ENCODE assay signal across 28 cellular contexts in the genomic region with DNA sequence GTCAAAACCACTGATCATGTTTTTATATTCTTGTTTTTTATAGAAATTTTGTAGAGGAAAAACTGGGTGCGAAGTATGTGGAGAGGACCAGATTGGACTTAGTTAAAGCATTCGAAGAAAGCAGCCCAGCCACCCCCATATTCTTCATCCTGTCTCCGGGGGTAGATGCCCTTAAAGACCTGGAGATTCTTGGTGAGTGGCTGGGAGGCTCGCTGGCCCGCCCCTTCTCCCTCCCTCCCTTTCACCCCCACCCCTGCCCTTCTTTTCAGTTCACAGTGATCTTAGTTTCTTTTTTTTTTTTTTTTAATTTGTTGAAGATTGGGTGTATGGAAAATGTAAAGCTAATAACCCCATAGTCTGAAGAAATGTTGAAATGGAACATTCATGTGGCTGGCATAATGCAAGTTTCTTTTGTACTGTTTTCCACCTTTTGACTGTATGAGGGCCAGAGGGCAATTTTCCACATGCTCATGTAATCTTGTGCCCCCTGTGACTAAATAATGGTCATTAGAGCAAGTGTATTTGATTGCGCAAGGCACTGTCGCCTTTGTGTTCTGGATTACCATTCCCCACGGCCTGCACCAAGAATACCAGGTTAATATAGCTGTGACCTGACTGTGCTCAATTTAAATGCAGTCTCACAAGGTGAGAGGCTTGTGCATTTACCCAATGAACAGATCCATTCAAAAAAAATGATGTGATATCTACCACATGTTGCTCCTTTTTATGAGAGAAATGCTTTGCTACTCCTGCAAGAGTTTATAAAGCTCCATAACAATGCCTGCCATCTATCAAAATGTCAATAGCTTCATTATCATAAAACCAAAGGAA.
DNase-seq lines count a peak whose midpoint lies in the region; ATAC-seq, FAIRE-seq and TF ChIP-seq lines count a peak whose summit lies in the region.
"Had no signal": no experiment of that assay in that cellular context is flagged by ENCODE, and none has a peak within 500 bp of the region (broad histone marks: within the 10 kb centered on the region; RNA-seq: fewer than 3 reads in every experiment).

No MANE protein-coding gene starts in this region.

- H3K9me3 ChIP-seq in HepG2 (ENCODE audit: low read length) (no peaks in the 10 kb centered on the region), right lobe of liver (no peaks in the 10 kb centered on the region), endodermal cell (ENCODE audit: control insufficient read depth, low read length) (no peaks in the 10 kb centered on the region), right cardiac atrium (ENCODE audit: control insufficient read depth, low read length) (no peaks in the 10 kb centered on the region)
- H3K9me3 ChIP-seq: A549, esophagus squamous epithelium, neutrophil, thoracic aorta had no signal

- no peak overlapping the region for H3K4me3 Mint-ChIP-seq in endodermal cell
- H3K4me3 Mint-ChIP-seq: activated T-cell treated with anti-CD3 and anti-CD28 coated beads, Interleukin-2, amount 50 U/mL, for 4 hours; CD4-positive, alpha-beta memory T cell; IgD-negative memory B cell; immature natural killer cell; stimulated activated naive CD8-positive, alpha-beta T cell treated with anti-CD3 and anti-CD28 coated beads, Interleukin-15, Interleukin-2, amounts not matched to agents 100 ng/mL and 50 ng/mL, for 24 hours had no signal

- TF ChIP-seq RAD21 in HepG2 (CRISPR knock-in tag; IDR thresholded peaks at IDR 0.05), result no peak

- H3K36me3 Mint-ChIP-seq in endodermal cell (ENCODE audit: low read depth), result no peaks in the 10 kb centered on the region
- H3K36me3 Mint-ChIP-seq: CD4-positive, alpha-beta memory T cell; IgD-negative memory B cell; immature natural killer cell had no signal

- H3K4me3 ChIP-seq in HepG2 (replicated peaks in 1 of 3; ENCODE audit: insufficient read depth in 1 of 3, low read depth in 2 of 3, low read length in 3 of 3) (no peak overlapping the region), right lobe of liver (no peak overlapping the region), endodermal cell (ENCODE audit: low read length) (no peak overlapping the region), right cardiac atrium (ENCODE audit: low read length) (no peak overlapping the region)
- H3K4me3 ChIP-seq: A549, esophagus squamous epithelium, thoracic aorta had no signal

- FAIRE-seq in HepG2 (lab: Jason Lieb, UNC), result no peak
- FAIRE-seq: A549, bronchial epithelial cell, colon, GM12892 had no signal

- no peaks in the 10 kb centered on the region for H3K9me3 Mint-ChIP-seq in endodermal cell
- H3K9me3 Mint-ChIP-seq: activated T-cell treated with anti-CD3 and anti-CD28 coated beads, Interleukin-2, amount 50 U/mL, for 4 hours; CD4-positive, alpha-beta memory T cell; IgD-negative memory B cell; immature natural killer cell; stimulated activated naive CD8-positive, alpha-beta T cell treated with anti-CD3 and anti-CD28 coated beads, Interleukin-15, Interleukin-2, amounts not matched to agents 100 ng/mL and 50 ng/mL, for 24 hours had no signal

- H3K27me3 ChIP-seq in HepG2 (ENCODE audit: control insufficient read depth in 1 of 2, insufficient read depth in 2 of 2, low read length in 2 of 2), result no peaks in the 10 kb centered on the region
- H3K27me3 ChIP-seq in right lobe of liver, result no peaks in the 10 kb centered on the region
- no peaks in the 10 kb centered on the region for H3K27me3 ChIP-seq in endodermal cell (ENCODE audit: control insufficient read depth, insufficient read depth, low read length, poor library complexity, severe bottlenecking)
- no peaks in the 10 kb centered on the region for H3K27me3 ChIP-seq in right cardiac atrium (ENCODE audit: control insufficient read depth, insufficient read depth)
- H3K27me3 ChIP-seq: esophagus squamous epithelium, neutrophil had no signal

- H3K27ac ChIP-seq in HepG2 (ENCODE audit: extremely low read length, insufficient read depth, low read length) (no peak overlapping the region), right lobe of liver (no peak overlapping the region), endodermal cell (ENCODE audit: low read depth, low read length) (peak overlapping the region; percentile 91), right cardiac atrium (ENCODE audit: low read length) (no peak overlapping the region)
- H3K27ac ChIP-seq: A549, esophagus squamous epithelium, neutrophil, thoracic aorta, VCaP had no signal

- H3K4me1 ChIP-seq in HepG2 (ENCODE audit: insufficient read depth, low read length) (no peaks in the 10 kb centered on the region), right lobe of liver (no peaks in the 10 kb centered on the region), endodermal cell (ENCODE audit: control insufficient read depth, insufficient read depth, low read length) (no peaks in the 10 kb centered on the region), right cardiac atrium (ENCODE audit: control insufficient read depth, insufficient read depth, low read length) (no peaks in the 10 kb centered on the region)
- H3K4me1 ChIP-seq: esophagus squamous epithelium had no signal

- H3K27ac Mint-ChIP-seq in endodermal cell, result no peak overlapping the region
- H3K27ac Mint-ChIP-seq: CD4-positive, alpha-beta memory T cell; immature natural killer cell; stimulated activated naive CD8-positive, alpha-beta T cell treated with anti-CD3 and anti-CD28 coated beads, Interleukin-15, Interleukin-2, amounts not matched to agents 100 ng/mL and 50 ng/mL, for 24 hours had no signal

- H3K36me3 ChIP-seq in HepG2 (replicated peaks in 1 of 2; ENCODE audit: control insufficient read depth in 1 of 2, insufficient read depth in 2 of 2, low read length in 2 of 2) (no peaks in the 10 kb centered on the region), right lobe of liver (no peaks in the 10 kb centered on the region), endodermal cell (ENCODE audit: control insufficient read depth, insufficient read depth, low read length) (no peaks in the 10 kb centered on the region)
- H3K36me3 ChIP-seq: esophagus squamous epithelium, neutrophil, thoracic aorta had no signal

- TF ChIP-seq EP300 in HepG2 (IDR thresholded peaks at IDR 0.05; ENCODE audit: low read depth in 2 of 2, low read length in 2 of 2), result no peak
- TF ChIP-seq EP300 in HepG2 (CRISPR knock-in tag; IDR thresholded peaks at IDR 0.05; ENCODE audit: borderline replicate concordance), result no peak

- TF ChIP-seq CTCF in HepG2 (CRISPR knock-in tag; IDR thresholded peaks at IDR 0.05) (no peak), right lobe of liver (IDR thresholded peaks at IDR 0.05) (no peak), endodermal cell (conservative IDR thresholded peaks at IDR 0.05) (no peak)

- H4K20me1 ChIP-seq in HepG2 (ENCODE audit: insufficient read depth, low read length), result no peaks in the 10 kb centered on the region

- no peak overlapping the region for H3K9ac ChIP-seq in HepG2 (ENCODE audit: insufficient read depth, low read depth, low read length)
- H3K9ac ChIP-seq in endodermal cell (ENCODE audit: extremely low read depth, low read length, poor library complexity, severe bottlenecking), result no peak overlapping the region

- POLR2A ChIA-PET in HepG2 (lab: Yijun Ruan, JAX), result no interaction called here

- in situ Hi-C loops in HepG2 (cut with HindIII; ENCODE audit: extremely low pct_ligation_motif_present, low pct_unique_long_range_greater_than_20kb), result no loop called here

- H2AFZ ChIP-seq in HepG2 (ENCODE audit: low read length), result no peak overlapping the region

- no peak for TF ChIP-seq POLR2A in HepG2 (IDR thresholded peaks at IDR 0.05; ENCODE audit: insufficient read depth in 1 of 2, low read depth in 2 of 2, low read length in 2 of 2)
- TF ChIP-seq POLR2A in right lobe of liver (IDR thresholded peaks at IDR 0.05), result no peak

- no peak for ATAC-seq in HepG2
- ATAC-seq in right lobe of liver, result no peak
- no peak for ATAC-seq in HG03025 (IDR thresholded peaks at IDR 0.05; ENCODE audit: low FRiP score, unreplicated experiment)
- ATAC-seq in right cardiac atrium, result no peak
- ATAC-seq: A549; activated T-cell treated with anti-CD3 and anti-CD28 coated beads, Interleukin-2, amount 50 U/mL, for 4 hours had no signal

- H3K79me2 ChIP-seq in HepG2 (ENCODE audit: insufficient read depth, low read length), result no peaks in the 10 kb centered on the region

- H3K4me1 Mint-ChIP-seq in endodermal cell, result peaks cover 16% of the 10 kb centered on the region
- H3K4me1 Mint-ChIP-seq: CD4-positive, alpha-beta memory T cell; immature natural killer cell had no signal

- CTCF ChIA-PET in HepG2 (lab: Yijun Ruan, JAX; ENCODE audit: low intra/inter-chr PET ratio, low total read pairs), result no interaction called here

- intact Hi-C loops in HepG2 (cut with micrococcal nuclease; ENCODE audit: unreplicated experiment), result no loop called here
- intact Hi-C loops in right lobe of liver (cut with DNase I), result no loop called here
- intact Hi-C loops in right cardiac atrium (cut with DNase I), result no loop called here

- DNase-seq in HepG2 (ENCODE audit: low spot score) (no peak), right lobe of liver (no peak), NCI-H2227 treated with DMSO at 0.1 percent for 48 hours (lab: John Stamatoyannopoulos, UW) (peak; percentile 44), endodermal cell (no peak), germinal center (ENCODE audit: low spot score) (no peak), right cardiac atrium (no peak)
- DNase-seq in activated effector memory CD4-positive, alpha-beta T cell treated with anti-CD3 and anti-CD28 coated beads, Interleukin-2, amount 50 U/mL, for 16 hours, result no peak
- DNase-seq: activated CD4-positive, alpha-beta T cell treated with anti-CD3 and anti-CD28 coated beads for 48 hours; activated naive CD4-positive, alpha-beta T cell; activated T-cell treated with anti-CD3 and anti-CD28 coated beads, Interleukin-2, amount 50 U/mL, for 4 hours; CD4-positive, alpha-beta memory T cell; DMS 273 treated with DMSO at 0.1 percent for 48 hours; esophagus squamous epithelium; foreskin melanocyte; immature natural killer cell; mesenchymal stem cell; NCI-H510A treated with DMSO at 0.1 percent for 48 hours; Right ventricle myocardium superior had no signal

- H3K4me2 ChIP-seq in HepG2 (ENCODE audit: low read depth, low read length), result no peak overlapping the region
- H3K4me2 ChIP-seq: A549 had no signal

- BruUV-seq in HepG2 (replicated peaks; lab: Mats Ljungman, UMichigan), result no TSS peak

- peaks cover 3% of the 10 kb centered on the region for H3K27me3 Mint-ChIP-seq in endodermal cell (ENCODE audit: insufficient read depth)
- H3K27me3 Mint-ChIP-seq: IgD-negative memory B cell; stimulated activated naive CD8-positive, alpha-beta T cell treated with anti-CD3 and anti-CD28 coated beads, Interleukin-15, Interleukin-2, amounts not matched to agents 100 ng/mL and 50 ng/mL, for 24 hours had no signal

- WGBS in HepG2 (ENCODE audit: low lambda C conversion rate), result 35% methylated on average over 8 of the region's 8 CpGs
- 68% methylated on average over 8 of the region's 8 CpGs for WGBS in right lobe of liver (ENCODE audit: insufficient coverage, low coverage, low lambda C conversion rate, missing lambda C conversion rate)
- 73 to 79% methylated on average over 3 to 8 of the region's 8 CpGs for WGBS in endodermal cell (ENCODE audit: insufficient coverage in 1 of 2, insufficient read length in 1 of 2), 2 experiments
- WGBS in right cardiac atrium, result 74% methylated on average over 8 of the region's 8 CpGs

TF ChIP-seq in HepG2, 621 proteins besides CTCF, POLR2A, EP300 and RAD21 (continues in another document):
- TF ChIP-seq CEBPB (IDR thresholded peaks at IDR 0.05; ENCODE audit: borderline replicate concordance, low read depth, low read length), result peak; percentile 77; the same call in 1 of the 2 replicates
